In the genomic region with DNA sequence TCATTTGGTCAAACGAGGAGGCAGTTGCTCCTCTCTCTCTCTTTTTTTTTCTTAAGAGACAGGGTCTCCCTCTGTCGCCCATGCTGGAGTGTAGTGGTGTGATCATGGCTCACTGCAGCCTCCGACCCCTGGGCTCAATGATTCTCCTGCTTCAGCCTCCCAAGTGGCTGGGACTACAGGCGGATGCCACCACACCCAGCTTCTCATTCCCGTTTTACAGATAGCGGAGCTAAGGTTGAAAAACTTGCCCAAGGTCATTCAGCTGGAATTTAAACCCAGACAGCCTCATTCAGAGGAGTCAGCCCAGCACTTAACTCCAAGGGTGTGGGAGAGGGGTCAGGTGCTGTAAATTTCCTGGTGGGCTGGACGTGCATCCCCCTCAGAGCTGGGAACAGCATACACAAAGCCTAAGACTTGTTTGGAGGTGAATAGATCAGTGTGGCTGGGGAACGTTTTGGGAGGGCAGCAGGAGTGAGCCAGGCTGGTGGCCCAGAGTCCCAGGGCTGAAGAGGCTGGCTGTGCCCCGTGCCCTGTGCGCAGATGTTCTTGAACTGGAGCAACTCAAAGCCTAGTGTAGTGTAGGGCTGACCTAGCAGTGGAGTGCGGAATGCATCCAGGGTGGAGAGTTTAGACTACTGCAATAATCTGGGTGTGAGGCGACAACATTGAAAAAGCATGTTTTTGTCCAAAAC, we compare ENCODE assay signal across 11 cellular contexts. TPM values are rescaled to one million over a fixed set of nuclear protein-coding genes. Genes with fewer than 3 reads are reported as not detected.
A peak's percentile ranks its signal among the peaks of the same experiment; 100 is the strongest.
DNase-seq lines count a peak whose midpoint lies in the region; ATAC-seq and TF ChIP-seq lines count a peak whose summit lies in the region.
"Had no signal": no experiment of that assay in that cellular context is flagged by ENCODE, and none has a peak within 500 bp of the region (broad histone marks: within the 10 kb centered on the region; RNA-seq: fewer than 3 reads in every experiment).

No MANE protein-coding gene starts in this region.

- peak overlapping the region; percentile 5 to 12 for H3K4me3 Mint-ChIP-seq in activated T-cell treated with anti-CD3 and anti-CD28 coated beads, Interleukin-2, amount 50 U/mL, for 72 hours
- H3K4me3 Mint-ChIP-seq in naive thymus-derived CD4-positive, alpha-beta T cell, result peak overlapping the region in 8 of 10 donors; percentile 43 to 89 (median 78)

- TF ChIP-seq CTCF in epithelial cell of esophagus (IDR thresholded peaks at IDR 0.05; ENCODE audit: insufficient read depth, low read depth, low read length, missing control alignments) (no peak), upper lobe of left lung (IDR thresholded peaks at IDR 0.05) (no peak)

- H3K27me3 ChIP-seq in naive thymus-derived CD4-positive, alpha-beta T cell (ENCODE audit: control insufficient read depth in 2 of 2, insufficient read depth in 2 of 2, low read length in 2 of 2), result peaks cover 8 to 19% of the 10 kb centered on the region in 2 donors
- H3K27me3 ChIP-seq in upper lobe of left lung, result peaks cover 0 to 18% (median 0%) of the 10 kb centered on the region in 4 donors

- CTCF ChIA-PET in naive thymus-derived CD4-positive, alpha-beta T cell (lab: Charles Lee), result no interaction called here

- no peak for ATAC-seq in activated T-cell treated with anti-CD3 and anti-CD28 coated beads, Interleukin-2, amount 50 U/mL, for 72 hours (replicated peaks in 1 of 2)
- ATAC-seq in naive thymus-derived CD4-positive, alpha-beta T cell, result no peak
- ATAC-seq in upper lobe of left lung (ENCODE audit: low FRiP score in 2 of 2), result no peak
- no peak for ATAC-seq in GM21447 (IDR thresholded peaks at IDR 0.05; ENCODE audit: unreplicated experiment)

- H3K9me3 Mint-ChIP-seq in activated T-cell treated with anti-CD3 and anti-CD28 coated beads, Interleukin-2, amount 50 U/mL, for 72 hours, result no peaks in the 10 kb centered on the region
- no peaks in the 10 kb centered on the region for H3K9me3 Mint-ChIP-seq in naive thymus-derived CD4-positive, alpha-beta T cell

- peaks cover 8% of the 10 kb centered on the region for H3K4me1 Mint-ChIP-seq in activated T-cell treated with anti-CD3 and anti-CD28 coated beads, Interleukin-2, amount 50 U/mL, for 72 hours (ENCODE audit: low read depth)
- peaks cover 6 to 20% (median 17%) of the 10 kb centered on the region in 7 donors for H3K4me1 Mint-ChIP-seq in naive thymus-derived CD4-positive, alpha-beta T cell

- peaks cover 73% of the 10 kb centered on the region for H3K27me3 Mint-ChIP-seq in activated T-cell treated with anti-CD3 and anti-CD28 coated beads, Interleukin-2, amount 50 U/mL, for 72 hours (ENCODE audit: low read depth)
- H3K27me3 Mint-ChIP-seq in naive thymus-derived CD4-positive, alpha-beta T cell, result peaks cover 52 to 75% (median 64%) of the 10 kb centered on the region in 5 donors

- WGBS in upper lobe of left lung, 2 donors, result 73 to 76% methylated on average over 12 of the region's 12 CpGs

- TF ChIP-seq EP300 in upper lobe of left lung (IDR thresholded peaks at IDR 0.05), result no peak

- TF ChIP-seq POLR2A in upper lobe of left lung (IDR thresholded peaks at IDR 0.05), result no peak

- H3K9me3 ChIP-seq in naive thymus-derived CD4-positive, alpha-beta T cell (ENCODE audit: control insufficient read depth in 2 of 3, low read length in 3 of 3), result no peaks in the 10 kb centered on the region
- H3K9me3 ChIP-seq in upper lobe of left lung, result no peaks in the 10 kb centered on the region
- H3K9me3 ChIP-seq: A549 had no signal

- intact Hi-C loops in naive thymus-derived CD4-positive, alpha-beta T cell (cut with micrococcal nuclease), result no loop called here

- POLR2A ChIA-PET in naive thymus-derived CD4-positive, alpha-beta T cell (lab: Charles Lee), result no interaction called here

- peaks cover 0 to 7% of the 10 kb centered on the region in 2 donors for H3K4me1 ChIP-seq in naive thymus-derived CD4-positive, alpha-beta T cell (ENCODE audit: control insufficient read depth in 2 of 2, insufficient read depth in 2 of 2, low read length in 2 of 2)
- H3K4me1 ChIP-seq in upper lobe of left lung, result peaks cover 18 to 39% (median 22%) of the 10 kb centered on the region in 4 donors

- H3K36me3 Mint-ChIP-seq in activated T-cell treated with anti-CD3 and anti-CD28 coated beads, Interleukin-2, amount 50 U/mL, for 72 hours (ENCODE audit: insufficient read depth in 2 of 2), result no peaks in the 10 kb centered on the region
- no peaks in the 10 kb centered on the region for H3K36me3 Mint-ChIP-seq in naive thymus-derived CD4-positive, alpha-beta T cell

- H3K4me3 ChIP-seq in epithelial cell of esophagus (ENCODE audit: low read length), result peak overlapping the region; percentile 84
- no peak overlapping the region for H3K4me3 ChIP-seq in naive thymus-derived CD4-positive, alpha-beta T cell (ENCODE audit: low read length)
- peak overlapping the region in 3 of 4 donors; percentile 52 to 88 (median 71) for H3K4me3 ChIP-seq in upper lobe of left lung

- H3K36me3 ChIP-seq in naive thymus-derived CD4-positive, alpha-beta T cell (ENCODE audit: control insufficient read depth in 2 of 3, insufficient read depth in 3 of 3, low read length in 3 of 3), result no peaks in the 10 kb centered on the region
- H3K36me3 ChIP-seq in upper lobe of left lung, result no peaks in the 10 kb centered on the region

- DNase-seq in activated T-cell treated with anti-CD3 and anti-CD28 coated beads, Interleukin-2, amount 50 U/mL, for 72 hours, result no peak
- no peak for DNase-seq in activated T-cell treated with anti-CD3 and anti-CD28 coated beads, Interleukin-2, amount 50 U/mL, for 48 hours
- DNase-seq in epithelial cell of esophagus (ENCODE audit: low read depth) (no peak), upper lobe of left lung (no peak), AG08396 (ENCODE audit: low spot score) (no peak), SKM-1 treated with dmso at 0.1 percent for 144 hours (lab: John Stamatoyannopoulos, UW; ENCODE audit: unreplicated experiment) (no peak)
- DNase-seq in naive thymus-derived CD4-positive, alpha-beta T cell, result no peak

- H3K27ac Mint-ChIP-seq in activated T-cell treated with anti-CD3 and anti-CD28 coated beads, Interleukin-2, amount 50 U/mL, for 72 hours, result no peak overlapping the region
- no peak overlapping the region for H3K27ac Mint-ChIP-seq in naive thymus-derived CD4-positive, alpha-beta T cell

- no peak overlapping the region for H3K27ac ChIP-seq in naive thymus-derived CD4-positive, alpha-beta T cell (ENCODE audit: low read depth, low read length)
- no peak overlapping the region for H3K27ac ChIP-seq in upper lobe of left lung

RNA-seq across cellular contexts. Expression of gene HTRA1, which starts 2.3 kb away (rescaled TPM):
- not detected for total RNA-seq in activated T-cell treated with anti-CD3 and anti-CD28 coated beads, Interleukin-2, amount 50 U/mL, for 72 hours
- under 1 TPM in 4 of 5 experiments, not detected in 1; 0.22 to 0.64 (median 0.40) TPM for total RNA-seq in naive thymus-derived CD4-positive, alpha-beta T cell
- not detected for polyA plus RNA-seq in naive thymus-derived CD4-positive, alpha-beta T cell
- 10 to 100 TPM; 20.7 to 72.8 (median 36.2) TPM for total RNA-seq in upper lobe of left lung
- total RNA-seq: T-helper 1 cell treated with Interleukin-12 subunit alpha and Interleukin-12 subunit beta and Interleukin-4 antibody, amounts not matched to agents 30 ng/mL and 1 ng/mL, for 36 hours had no signal

RNA-seq across cellular contexts. Expression of gene ARMS2, which starts 9.2 kb away (rescaled TPM):
- total RNA-seq in activated T-cell treated with anti-CD3 and anti-CD28 coated beads, Interleukin-2, amount 50 U/mL, for 72 hours, result not detected
- not detected for total RNA-seq in naive thymus-derived CD4-positive, alpha-beta T cell
- not detected for polyA plus RNA-seq in naive thymus-derived CD4-positive, alpha-beta T cell
- total RNA-seq in upper lobe of left lung, result not detected
- total RNA-seq: mucosa of gallbladder; T-helper 1 cell treated with Interleukin-12 subunit alpha and Interleukin-12 subunit beta and Interleukin-4 antibody, amounts not matched to agents 30 ng/mL and 1 ng/mL, for 36 hours had no signal
- polyA plus RNA-seq: A549 had no signal

Comparison
In these comparisons a context has a peak if more than half of its experiments do, and no peak if none do; other contexts are left out.
1. RNA of gene HTRA1, which starts 2.3 kb away (total RNA-seq): 20.7 to 72.8 TPM in upper lobe of left lung; 0.22 to 0.64 TPM in naive thymus-derived CD4-positive, alpha-beta T cell and not detected in activated T-cell treated with anti-CD3 and anti-CD28 coated beads, Interleukin-2, amount 50 U/mL, for 72 hours; every median in the first group is over 10 times any median in the second.